ENCODE assay signal across 24 cellular contexts in genomic region chr16:60225541-60225940, GRCh38.
"Had no signal": no experiment of that assay in that cellular context is flagged by ENCODE, and none has a peak within 500 bp of the region (broad histone marks: within the 10 kb centered on the region; RNA-seq: fewer than 3 reads in every experiment).

No MANE protein-coding gene starts in this region.

- H3K27ac Mint-ChIP-seq: activated CD8-positive, alpha-beta T cell treated with anti-CD3 and anti-CD28 coated beads, Interleukin-2, amount 10 ng/mL, durations not matched to agents 7 days and 5 days; activated naive CD8-positive, alpha-beta T cell treated with anti-CD3 and anti-CD28 coated beads, Interleukin-2, amount 10 ng/mL, durations not matched to agents 7 days and 5 days; T-helper 1 cell treated with Interleukin-12 subunit alpha and Interleukin-12 subunit beta and Interleukin-4 antibody, amounts not matched to agents 30 μg/mL and 1 μg/mL, for 36 hours; WTC11 had no signal

- H3K27me3 Mint-ChIP-seq: activated naive CD8-positive, alpha-beta T cell treated with anti-CD3 and anti-CD28 coated beads, Interleukin-2, amount 10 ng/mL, durations not matched to agents 7 days and 5 days had no signal

- H3K36me3 ChIP-seq: adrenal gland, SJSA1 had no signal

- H3K36me3 Mint-ChIP-seq: activated naive CD8-positive, alpha-beta T cell treated with anti-CD3 and anti-CD28 coated beads, Interleukin-2, amount 10 ng/mL, durations not matched to agents 7 days and 5 days had no signal

- ATAC-seq: activated CD8-positive, alpha-beta T cell treated with anti-CD3 and anti-CD28 coated beads, Interleukin-2, amount 10 ng/mL, durations not matched to agents 7 days and 5 days; PC-3; WTC11 had no signal

- H3K4me1 ChIP-seq: adrenal gland, SJSA1 had no signal

- H3K27ac ChIP-seq: adrenal gland, SJSA1 had no signal

- H3K4me3 ChIP-seq: adrenal gland, SJSA1 had no signal

- H3K4me3 Mint-ChIP-seq: activated CD8-positive, alpha-beta T cell treated with anti-CD3 and anti-CD28 coated beads, Interleukin-2, amount 10 ng/mL, durations not matched to agents 7 days and 5 days; activated naive CD8-positive, alpha-beta T cell treated with anti-CD3 and anti-CD28 coated beads, Interleukin-2, amount 10 ng/mL, durations not matched to agents 7 days and 5 days; T-helper 1 cell treated with Interleukin-12 subunit alpha and Interleukin-12 subunit beta and Interleukin-4 antibody, amounts not matched to agents 30 μg/mL and 1 μg/mL, for 36 hours; WTC11 had no signal

- H3K27me3 ChIP-seq: adrenal gland, SJSA1 had no signal

- DNase-seq: activated CD4-positive, alpha-beta T cell treated with anti-CD3 and anti-CD28 coated beads for 48 hours; activated CD4-positive, alpha-beta T cell treated with anti-CD3 and anti-CD28 coated beads, Interleukin-2, amount 50 U/mL, for 4 hours; activated CD4-positive, CD25-positive, alpha-beta regulatory T cell treated with anti-CD3 and anti-CD28 coated beads, Interleukin-2, amount 50 U/mL, for 72 hours; activated CD8-positive, alpha-beta memory T cell treated with anti-CD3 and anti-CD28 coated beads, Interleukin-2, amount 50 U/mL, for 48 hours; activated CD8-positive, alpha-beta T cell treated with anti-CD3 and anti-CD28 coated beads, Interleukin-2, amount 10 ng/mL, durations not matched to agents 7 days and 5 days; activated naive CD4-positive, alpha-beta T cell treated with anti-CD3 and anti-CD28 coated beads, Interleukin-2, amount 50 U/mL, for 16 hours; activated naive CD8-positive, alpha-beta T cell treated with anti-CD3 and anti-CD28 coated beads, Interleukin-2, amount 10 ng/mL, durations not matched to agents 7 days and 5 days; activated T-cell treated with anti-CD3 and anti-CD28 coated beads, Interleukin-2, amount 50 U/mL, for 1 hour; adrenal gland; anterior cingulate cortex; central memory CD4-positive, alpha-beta T cell; Karpas-422; MM.1S; NCI-H1105; NCI-H146; NCI-H187 treated with DMSO at 0.1 percent for 48 hours; NCI-H2081 treated with DMSO at 0.1 percent for 48 hours; NCI-H446; NCI-H524; PC-3; SHP77 had no signal

- H3K4me1 Mint-ChIP-seq: activated naive CD8-positive, alpha-beta T cell treated with anti-CD3 and anti-CD28 coated beads, Interleukin-2, amount 10 ng/mL, durations not matched to agents 7 days and 5 days had no signal

- H3K9me3 ChIP-seq: adrenal gland had no signal
